ENCODE assay signal across 1 cellular context in genomic region chr15:47742742-47743141, GRCh38.
TF ChIP-seq lines count a peak whose summit lies in the region.

No MANE protein-coding gene starts in this region.

TF ChIP-seq in GM23338, 12 proteins besides CTCF, POLR2A, EP300 and RAD21 (continued from another document):
- TF ChIP-seq REST (IDR thresholded peaks at IDR 0.05; ENCODE audit: unreplicated experiment) (no peak), ZNF331 (CRISPR knock-in tag; IDR thresholded peaks at IDR 0.05; ENCODE audit: low read depth) (no peak)
